8 cellular contexts compared by ENCODE assay signal in the genomic region with DNA sequence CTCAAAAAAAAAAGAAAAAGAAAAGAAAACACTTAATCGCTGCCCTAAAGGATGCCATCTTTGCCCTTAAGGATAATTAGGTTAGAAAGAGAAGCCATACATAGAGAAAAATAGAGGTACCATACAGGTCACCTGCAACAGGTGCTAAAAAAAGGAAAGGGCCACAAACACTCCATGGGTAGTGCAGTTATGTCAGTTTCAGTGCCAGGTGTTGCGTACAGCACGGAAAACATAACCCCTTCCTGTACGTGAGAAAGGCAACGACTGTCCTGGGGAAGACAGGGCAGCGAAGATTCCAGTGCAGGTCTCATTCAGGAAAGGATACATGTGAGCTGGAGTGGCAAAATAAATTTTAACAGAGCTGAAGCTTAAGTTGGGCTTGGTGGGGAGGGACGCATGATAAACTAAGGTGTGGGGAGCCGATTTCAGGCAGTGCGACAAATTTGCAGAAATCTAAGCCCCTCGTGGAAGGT. TPM values are rescaled to one million over a fixed set of nuclear protein-coding genes. Genes with fewer than 3 reads are reported as not detected.
DNase-seq lines count a peak whose midpoint lies in the region; ATAC-seq and TF ChIP-seq lines count a peak whose summit lies in the region.

No MANE protein-coding gene starts in this region.

- H3K27me3 Mint-ChIP-seq in type B pancreatic cell = no peaks in the 10 kb centered on the region

- 0 out of 2 replicates have a peak, but pooled peaks have one; percentile 1 for TF ChIP-seq EP300 in Ishikawa (IDR thresholded peaks at IDR 0.05; ENCODE audit: borderline replicate concordance)

- H3K4me1 Mint-ChIP-seq in type B pancreatic cell (ENCODE audit: unreplicated experiment) = peaks cover 7% of the 10 kb centered on the region

- TF ChIP-seq RAD21 in Ishikawa (IDR thresholded peaks at IDR 0.05; ENCODE audit: low read depth) = no peak

- peak overlapping the region; percentile 97 for H3K4me3 Mint-ChIP-seq in type B pancreatic cell

- in situ Hi-C loops in astrocyte of the cerebellum (cut with HindIII; ENCODE audit: low sequenced_read_pairs) = no loop called here

- peak; percentile 68 for DNase-seq in activated effector memory CD4-positive, alpha-beta T cell treated with anti-CD3 and anti-CD28 coated beads, Interleukin-2, amount 50 U/mL, for 16 hours
- no peak for DNase-seq in activated effector memory CD4-positive, alpha-beta T cell treated with Interleukin-2 at 50 U/mL for 16 hours
- DNase-seq in astrocyte of the cerebellum (ENCODE audit: low read depth) = no peak
- DNase-seq in lower leg skin (ENCODE audit: low spot score in 2 of 2) = peak; percentile 20 to 86
- no peak for DNase-seq in type B pancreatic cell (ENCODE audit: extremely low spot score, unreplicated experiment)
- no peak for DNase-seq in posterior cingulate gyrus

- intact Hi-C loops in lower leg skin (cut with DNase I; ENCODE audit: low total_unique reads) = no loop called here
- intact Hi-C loops in posterior cingulate gyrus (cut with DNase I) = loop anchor here (2.0 to 10.0 kb wide), 2 partner anchors 65 to 153 kb away; partner anchors contain the start of genes CSRNP2 and TFCP2

- TF ChIP-seq CTCF in astrocyte of the cerebellum (IDR thresholded peaks at IDR 0.05; ENCODE audit: low read depth, low read length, missing control alignments) = no peak
- no peak for TF ChIP-seq CTCF in lower leg skin (IDR thresholded peaks at IDR 0.05)
- TF ChIP-seq CTCF in type B pancreatic cell (conservative IDR thresholded peaks at IDR 0.05) = no peak

- peak overlapping the region; percentile 100 for H3K4me3 ChIP-seq in astrocyte of the cerebellum (ENCODE audit: low read depth, low read length)
- H3K4me3 ChIP-seq in lower leg skin (ENCODE audit: low read depth, poor library complexity, severe bottlenecking) = peak overlapping the region; percentile 17

- peaks cover 14% of the 10 kb centered on the region for H3K36me3 Mint-ChIP-seq in type B pancreatic cell

- 5 to 7% methylated on average over 10 of the region's 10 CpGs for WGBS in lower leg skin, 2 donors

- no peak for ATAC-seq in GM21786 (IDR thresholded peaks at IDR 0.05; ENCODE audit: unreplicated experiment)

- no peaks in the 10 kb centered on the region for H3K9me3 Mint-ChIP-seq in type B pancreatic cell

- TF ChIP-seq POLR2A in lower leg skin (IDR thresholded peaks at IDR 0.05) = no peak

- peak overlapping the region; percentile 98 for H3K27ac Mint-ChIP-seq in type B pancreatic cell

TF ChIP-seq in Ishikawa, 13 proteins besides CTCF, POLR2A, EP300 and RAD21:
- TF ChIP-seq NFIC (IDR thresholded peaks at IDR 0.05) = no peak; the same call in 1 of the 2 replicates
- TF ChIP-seq TCF12 (IDR thresholded peaks at IDR 0.05; ENCODE audit: low read depth) = no peak
- TF ChIP-seq YY1 (IDR thresholded peaks at IDR 0.05; ENCODE audit: low read depth) = no peak; the same call in 1 of the 2 replicates
- TF ChIP-seq FOXM1 (IDR thresholded peaks at IDR 0.05; ENCODE audit: borderline replicate concordance, low read depth) = no peak
- no peak for TF ChIP-seq TAF1 (IDR thresholded peaks at IDR 0.05; ENCODE audit: low read depth)
- no peak for TF ChIP-seq EGR1 (IDR thresholded peaks at IDR 0.05)
- no peak for TF ChIP-seq CREB1 (IDR thresholded peaks at IDR 0.05; ENCODE audit: low read depth)
- TF ChIP-seq, protein P1, sequence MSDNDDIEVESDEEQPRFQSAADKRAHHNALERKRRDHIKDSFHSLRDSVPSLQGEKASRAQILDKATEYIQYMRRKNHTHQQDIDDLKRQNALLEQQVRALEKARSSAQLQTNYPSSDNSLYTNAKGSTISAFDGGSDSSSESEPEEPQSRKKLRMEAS (IDR thresholded peaks at IDR 0.05) = no peak
- TF ChIP-seq REST (IDR thresholded peaks at IDR 0.05; ENCODE audit: low read depth) = no peak
- no peak for TF ChIP-seq TEAD4 (IDR thresholded peaks at IDR 0.05)
- TF ChIP-seq, protein P2, sequence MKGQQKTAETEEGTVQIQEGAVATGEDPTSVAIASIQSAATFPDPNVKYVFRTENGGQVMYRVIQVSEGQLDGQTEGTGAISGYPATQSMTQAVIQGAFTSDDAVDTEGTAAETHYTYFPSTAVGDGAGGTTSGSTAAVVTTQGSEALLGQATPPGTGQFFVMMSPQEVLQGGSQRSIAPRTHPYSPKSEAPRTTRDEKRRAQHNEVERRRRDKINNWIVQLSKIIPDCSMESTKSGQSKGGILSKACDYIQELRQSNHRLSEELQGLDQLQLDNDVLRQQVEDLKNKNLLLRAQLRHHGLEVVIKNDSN (IDR thresholded peaks at IDR 0.05) = no peak
- TF ChIP-seq ZBTB7A (IDR thresholded peaks at IDR 0.05; ENCODE audit: low read depth) = no peak
- no peak for TF ChIP-seq CEBPB (IDR thresholded peaks at IDR 0.05)

RNA-seq across cellular contexts. Expression of gene DAZAP2, which starts 0.6 kb away (rescaled TPM):
- 100 to 1,000 TPM; 172 to 424 (median 256) TPM for total RNA-seq in lower leg skin
- 89.0 and 149 TPM in 2 replicates for total RNA-seq in type B pancreatic cell (ENCODE audit: low replicate concordance)

RNA-seq across cellular contexts. Expression of gene POU6F1, which starts 20.2 kb away (rescaled TPM):
- total RNA-seq in lower leg skin = 10 to 100 TPM in 2 of 4 donors, 1 to 10 TPM in 2; 5.5 to 20.2 (median 10.6) TPM
- total RNA-seq in type B pancreatic cell (ENCODE audit: low replicate concordance) = 5.6 and 6.6 TPM in 2 replicates

RNA-seq across cellular contexts. Expression of gene SMAGP, which starts 32.1 kb away (rescaled TPM):
- total RNA-seq in lower leg skin (10 to 100 TPM; 30.0 to 57.2 (median 44.9) TPM), type B pancreatic cell (ENCODE audit: low replicate concordance) (35.5 and 80.7 TPM in 2 replicates)

Comparison
In these comparisons a context has a peak if more than half of its experiments do, and no peak if none do; other contexts are left out.
1. DNase-seq: peak in activated effector memory CD4-positive, alpha-beta T cell treated with anti-CD3 and anti-CD28 coated beads, Interleukin-2, amount 50 U/mL, for 16 hours (single experiment) and lower leg skin (2 of 2); none in activated effector memory CD4-positive, alpha-beta T cell treated with Interleukin-2 at 50 U/mL for 16 hours (single experiment), astrocyte of the cerebellum (single experiment), type B pancreatic cell (single experiment) and posterior cingulate gyrus (0 of 10).